In the genomic region with DNA sequence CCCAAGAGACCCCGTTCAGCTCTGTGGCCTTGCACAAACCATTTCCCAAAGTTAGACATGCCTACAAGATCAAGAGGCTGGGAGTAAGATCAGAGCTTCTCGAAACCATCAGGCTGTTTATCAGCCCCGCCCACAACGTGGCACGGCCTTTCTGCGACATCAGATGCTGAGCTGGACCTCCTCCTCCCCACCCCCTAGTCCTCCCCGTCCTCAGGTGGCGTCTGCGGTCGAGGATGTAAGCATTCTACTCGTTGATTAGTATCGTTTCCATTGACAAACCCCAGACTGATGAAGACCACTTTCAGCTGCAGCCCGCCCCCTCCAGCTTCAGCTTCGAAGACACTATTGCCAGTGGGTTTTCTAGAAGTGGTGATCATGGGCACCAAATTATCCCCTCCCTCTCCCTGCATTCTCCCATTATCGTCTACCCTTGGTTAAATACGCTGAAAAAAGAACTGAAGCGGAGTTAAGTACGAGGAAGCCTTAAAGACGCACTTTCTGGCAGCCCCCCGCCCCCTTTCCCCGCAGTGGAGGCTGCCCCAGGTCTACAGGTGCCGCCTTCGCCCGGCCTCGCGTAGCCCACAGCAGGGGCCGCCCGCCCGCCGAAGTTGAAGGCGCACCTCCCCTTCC, we compare ENCODE assay signal across 8 cellular contexts. TPM values are rescaled to one million over a fixed set of nuclear protein-coding genes. Genes with fewer than 3 reads are reported as not detected.
A peak's percentile ranks its signal among the peaks of the same experiment; 100 is the strongest.
DNase-seq lines count a peak whose midpoint lies in the region; ATAC-seq and TF ChIP-seq lines count a peak whose summit lies in the region.

No MANE protein-coding gene starts in this region.

- no peak overlapping the region for H3K9ac ChIP-seq in neural cell (ENCODE audit: low read length)

- intact Hi-C loops in activated CD4-positive, alpha-beta T cell treated with anti-CD3 and anti-CD28 coated beads, Interleukin-2, amount 10 ng/mL, durations not matched to agents 24 days and 14 days (cut with micrococcal nuclease) = no loop called here

- H3K4me3 ChIP-seq in fibroblast of the aortic adventitia (ENCODE audit: low read depth, low read length) (peak overlapping the region; percentile 79), neural cell (ENCODE audit: low read length) (peak overlapping the region; percentile 75)

- H4K20me1 ChIP-seq in neural cell (ENCODE audit: insufficient read depth) = no peaks in the 10 kb centered on the region

- TF ChIP-seq CTCF in WTC11 (IDR thresholded peaks at IDR 0.05) (no peak), fibroblast of the aortic adventitia (IDR thresholded peaks at IDR 0.05; ENCODE audit: insufficient read depth, low read length) (no peak), neural cell (IDR thresholded peaks at IDR 0.05; ENCODE audit: poor library complexity, severe bottlenecking) (no peak)

- H3K4me1 Mint-ChIP-seq in activated CD4-positive, alpha-beta T cell treated with anti-CD3 and anti-CD28 coated beads, Interleukin-2, amount 10 ng/mL, durations not matched to agents 24 days and 14 days = peaks cover 7% of the 10 kb centered on the region
- H3K4me1 Mint-ChIP-seq in WTC11 = peaks cover 47% of the 10 kb centered on the region

- peak overlapping the region; percentile 60 for H3K4me3 Mint-ChIP-seq in activated CD4-positive, alpha-beta T cell treated with anti-CD3 and anti-CD28 coated beads, Interleukin-2, amount 10 ng/mL, durations not matched to agents 24 days and 14 days
- peak overlapping the region; percentile 85 for H3K4me3 Mint-ChIP-seq in WTC11

- no peak overlapping the region for H3K27ac Mint-ChIP-seq in activated CD4-positive, alpha-beta T cell treated with anti-CD3 and anti-CD28 coated beads, Interleukin-2, amount 10 ng/mL, durations not matched to agents 24 days and 14 days
- H3K27ac Mint-ChIP-seq in WTC11 = peak overlapping the region; percentile 32

- no peak for TF ChIP-seq RAD21 in neural cell (conservative IDR thresholded peaks at IDR 0.05)

- peaks cover 66% of the 10 kb centered on the region for H3K27me3 ChIP-seq in neural cell (ENCODE audit: insufficient read depth, low read depth, low read length)

- ATAC-seq in WTC11 = peak; percentile 36

- H3K4me2 ChIP-seq in neural cell (ENCODE audit: low read length) = peak overlapping the region; percentile 57

- H3K9me3 Mint-ChIP-seq in activated CD4-positive, alpha-beta T cell treated with anti-CD3 and anti-CD28 coated beads, Interleukin-2, amount 10 ng/mL, durations not matched to agents 24 days and 14 days = no peaks in the 10 kb centered on the region
- no peaks in the 10 kb centered on the region for H3K9me3 Mint-ChIP-seq in WTC11

- TF ChIP-seq EP300 in neural cell (conservative IDR thresholded peaks at IDR 0.05; ENCODE audit: poor library complexity, severe bottlenecking) = no peak

- no peaks in the 10 kb centered on the region for H3F3A ChIP-seq in neural cell (ENCODE audit: insufficient read depth, low read length, poor library complexity, severe bottlenecking)

- CTCF ChIA-PET in WTC11 (lab: Charles Lee) = interaction anchor here (0.7 to 1.3 kb wide), 4 partner anchors 58 to 519 kb away, joined by 4 to 5 read pairs (median 4); no protein-coding TSS in a partner anchor

- H3K79me2 ChIP-seq in neural cell (replicated peaks; ENCODE audit: insufficient read depth, low read length) = no peaks in the 10 kb centered on the region

- DNase-seq in activated CD4-positive, alpha-beta T cell treated with anti-CD3 and anti-CD28 coated beads, Interleukin-2, amount 10 ng/mL, durations not matched to agents 24 days and 14 days = peak; percentile 51
- no peak for DNase-seq in activated CD4-positive, alpha-beta T cell treated with anti-CD3 and anti-CD28 coated beads for 4 hours
- peak; percentile 8 for DNase-seq in HK-2 (ENCODE audit: unreplicated experiment)
- peak; percentile 64 for DNase-seq in WTC11 (ENCODE audit: low spot score)
- peak; percentile 47 for DNase-seq in fibroblast of the aortic adventitia (ENCODE audit: low read depth)
- DNase-seq in HCEC 1CT = no peak
- DNase-seq in stimulated activated naive CD4-positive, alpha-beta T cell treated with Interleukin-2 at 50 U/mL for 16 hours (lab: John Stamatoyannopoulos, UW) = no peak

- H3K27me3 Mint-ChIP-seq in activated CD4-positive, alpha-beta T cell treated with anti-CD3 and anti-CD28 coated beads, Interleukin-2, amount 10 ng/mL, durations not matched to agents 24 days and 14 days = peaks cover 65% of the 10 kb centered on the region
- H3K27me3 Mint-ChIP-seq in WTC11 (ENCODE audit: low read depth) = peaks cover 52% of the 10 kb centered on the region

- no peaks in the 10 kb centered on the region for H3K36me3 Mint-ChIP-seq in activated CD4-positive, alpha-beta T cell treated with anti-CD3 and anti-CD28 coated beads, Interleukin-2, amount 10 ng/mL, durations not matched to agents 24 days and 14 days (ENCODE audit: low read depth)
- H3K36me3 Mint-ChIP-seq in WTC11 = no peaks in the 10 kb centered on the region

- H3K9me3 ChIP-seq in neural cell (ENCODE audit: low read length) = no peaks in the 10 kb centered on the region

- H3K27ac ChIP-seq in neural cell (ENCODE audit: low read length) = no peak overlapping the region

- H3K36me3 ChIP-seq in neural cell (ENCODE audit: insufficient read depth, low read length) = no peaks in the 10 kb centered on the region

- H3K9me2 ChIP-seq in neural cell (ENCODE audit: insufficient read depth, low read length) = no peaks in the 10 kb centered on the region

- no peak overlapping the region for H2AFZ ChIP-seq in neural cell (ENCODE audit: low read depth, low read length)

- POLR2A ChIA-PET in WTC11 (lab: Charles Lee) = interaction anchor here (1.0 kb wide), 1 partner anchor 388 kb away, joined by 3 read pairs; a partner anchor contains a TSS

TF ChIP-seq in WTC11, 78 proteins besides CTCF, POLR2A, EP300 and RAD21 (continues in another document):
- no peak for TF ChIP-seq OVOL2 (CRISPR knock-in tag; IDR thresholded peaks at IDR 0.05; ENCODE audit: borderline replicate concordance)
- TF ChIP-seq, protein P1, sequence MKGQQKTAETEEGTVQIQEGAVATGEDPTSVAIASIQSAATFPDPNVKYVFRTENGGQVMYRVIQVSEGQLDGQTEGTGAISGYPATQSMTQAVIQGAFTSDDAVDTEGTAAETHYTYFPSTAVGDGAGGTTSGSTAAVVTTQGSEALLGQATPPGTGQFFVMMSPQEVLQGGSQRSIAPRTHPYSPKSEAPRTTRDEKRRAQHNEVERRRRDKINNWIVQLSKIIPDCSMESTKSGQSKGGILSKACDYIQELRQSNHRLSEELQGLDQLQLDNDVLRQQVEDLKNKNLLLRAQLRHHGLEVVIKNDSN (CRISPR knock-in tag; IDR thresholded peaks at IDR 0.05) = no peak
- TF ChIP-seq GTF2I (CRISPR knock-in tag; conservative IDR thresholded peaks at IDR 0.05) = no peak
- TF ChIP-seq ELF4 (CRISPR knock-in tag; IDR thresholded peaks at IDR 0.05; ENCODE audit: low read depth) = no peak
- TF ChIP-seq ZNF317 (CRISPR knock-in tag; IDR thresholded peaks at IDR 0.05; ENCODE audit: borderline replicate concordance, low read depth) = no peak
- no peak for TF ChIP-seq PRRX2 (CRISPR knock-in tag; IDR thresholded peaks at IDR 0.05)
- TF ChIP-seq TCF7 (CRISPR knock-in tag; IDR thresholded peaks at IDR 0.05; ENCODE audit: low read depth) = no peak
- no peak for TF ChIP-seq TEAD4 (CRISPR knock-in tag; IDR thresholded peaks at IDR 0.05)
- TF ChIP-seq, protein P2, sequence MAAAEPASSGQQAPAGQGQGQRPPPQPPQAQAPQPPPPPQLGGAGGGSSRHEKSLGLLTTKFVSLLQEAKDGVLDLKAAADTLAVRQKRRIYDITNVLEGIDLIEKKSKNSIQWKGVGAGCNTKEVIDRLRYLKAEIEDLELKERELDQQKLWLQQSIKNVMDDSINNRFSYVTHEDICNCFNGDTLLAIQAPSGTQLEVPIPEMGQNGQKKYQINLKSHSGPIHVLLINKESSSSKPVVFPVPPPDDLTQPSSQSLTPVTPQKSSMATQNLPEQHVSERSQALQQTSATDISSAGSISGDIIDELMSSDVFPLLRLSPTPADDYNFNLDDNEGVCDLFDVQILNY (CRISPR knock-in tag; IDR thresholded peaks at IDR 0.05) = no peak

TF ChIP-seq in neural cell, 6 proteins besides CTCF, POLR2A, EP300 and RAD21 (continues in another document):
- no peak for TF ChIP-seq TAF1 (IDR thresholded peaks at IDR 0.05; ENCODE audit: low read depth)
- TF ChIP-seq, protein P3, sequence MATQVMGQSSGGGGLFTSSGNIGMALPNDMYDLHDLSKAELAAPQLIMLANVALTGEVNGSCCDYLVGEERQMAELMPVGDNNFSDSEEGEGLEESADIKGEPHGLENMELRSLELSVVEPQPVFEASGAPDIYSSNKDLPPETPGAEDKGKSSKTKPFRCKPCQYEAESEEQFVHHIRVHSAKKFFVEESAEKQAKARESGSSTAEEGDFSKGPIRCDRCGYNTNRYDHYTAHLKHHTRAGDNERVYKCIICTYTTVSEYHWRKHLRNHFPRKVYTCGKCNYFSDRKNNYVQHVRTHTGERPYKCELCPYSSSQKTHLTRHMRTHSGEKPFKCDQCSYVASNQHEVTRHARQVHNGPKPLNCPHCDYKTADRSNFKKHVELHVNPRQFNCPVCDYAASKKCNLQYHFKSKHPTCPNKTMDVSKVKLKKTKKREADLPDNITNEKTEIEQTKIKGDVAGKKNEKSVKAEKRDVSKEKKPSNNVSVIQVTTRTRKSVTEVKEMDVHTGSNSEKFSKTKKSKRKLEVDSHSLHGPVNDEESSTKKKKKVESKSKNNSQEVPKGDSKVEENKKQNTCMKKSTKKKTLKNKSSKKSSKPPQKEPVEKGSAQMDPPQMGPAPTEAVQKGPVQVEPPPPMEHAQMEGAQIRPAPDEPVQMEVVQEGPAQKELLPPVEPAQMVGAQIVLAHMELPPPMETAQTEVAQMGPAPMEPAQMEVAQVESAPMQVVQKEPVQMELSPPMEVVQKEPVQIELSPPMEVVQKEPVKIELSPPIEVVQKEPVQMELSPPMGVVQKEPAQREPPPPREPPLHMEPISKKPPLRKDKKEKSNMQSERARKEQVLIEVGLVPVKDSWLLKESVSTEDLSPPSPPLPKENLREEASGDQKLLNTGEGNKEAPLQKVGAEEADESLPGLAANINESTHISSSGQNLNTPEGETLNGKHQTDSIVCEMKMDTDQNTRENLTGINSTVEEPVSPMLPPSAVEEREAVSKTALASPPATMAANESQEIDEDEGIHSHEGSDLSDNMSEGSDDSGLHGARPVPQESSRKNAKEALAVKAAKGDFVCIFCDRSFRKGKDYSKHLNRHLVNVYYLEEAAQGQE (IDR thresholded peaks at IDR 0.05; ENCODE audit: borderline replicate concordance) = no peak

RNA-seq across cellular contexts. Expression of a gene that starts 1.1 kb away (rescaled TPM):
- total RNA-seq in activated CD4-positive, alpha-beta T cell treated with anti-CD3 and anti-CD28 coated beads, Interleukin-2, amount 10 ng/mL, durations not matched to agents 24 days and 14 days = not detected in 2 replicates
- 12.4 to 16.0 TPM (median 15.7 TPM) in 3 replicates for total RNA-seq in WTC11 (2021)
- total RNA-seq in fibroblast of the aortic adventitia (ENCODE audit: low replicate concordance) = 53.5 and 57.2 TPM in 2 replicates
- not detected in 2 replicates for polyA plus RNA-seq in neural cell
- 0.46 TPM in 1 of 2 replicates, not detected in the other for polyA minus RNA-seq in neural cell

RNA-seq across cellular contexts. Expression of a gene that starts 53.6 kb away (rescaled TPM):
- not detected in 2 replicates for total RNA-seq in activated CD4-positive, alpha-beta T cell treated with anti-CD3 and anti-CD28 coated beads, Interleukin-2, amount 10 ng/mL, durations not matched to agents 24 days and 14 days
- total RNA-seq in WTC11 (2021) (0.27 to 0.37 TPM (median 0.28 TPM) in 3 replicates), fibroblast of the aortic adventitia (ENCODE audit: low replicate concordance) (1.4 and 7.8 TPM in 2 replicates)
- 0.14 and 0.35 TPM in 2 replicates for polyA plus RNA-seq in neural cell
- 0.24 and 0.69 TPM in 2 replicates for polyA minus RNA-seq in neural cell

Comparison
In these comparisons a context has a peak if more than half of its experiments do, and no peak if none do; other contexts are left out.
1. DNase-seq: peak in activated CD4-positive, alpha-beta T cell treated with anti-CD3 and anti-CD28 coated beads, Interleukin-2, amount 10 ng/mL, durations not matched to agents 24 days and 14 days (single experiment), HK-2 (single experiment), WTC11 (single experiment) and fibroblast of the aortic adventitia (single experiment); none in activated CD4-positive, alpha-beta T cell treated with anti-CD3 and anti-CD28 coated beads for 4 hours (0 of 2), HCEC 1CT (single experiment) and stimulated activated naive CD4-positive, alpha-beta T cell treated with Interleukin-2 at 50 U/mL for 16 hours (single experiment).
2. RNA of a gene that starts 1.1 kb away (total RNA-seq): 53.5 to 57.2 TPM in fibroblast of the aortic adventitia and 12.4 to 16.0 TPM in WTC11; not detected in activated CD4-positive, alpha-beta T cell treated with anti-CD3 and anti-CD28 coated beads, Interleukin-2, amount 10 ng/mL, durations not matched to agents 24 days and 14 days; every median in the first group is over 10 times any median in the second.